ENCODE assay signal across 17 cellular contexts in the genomic region with DNA sequence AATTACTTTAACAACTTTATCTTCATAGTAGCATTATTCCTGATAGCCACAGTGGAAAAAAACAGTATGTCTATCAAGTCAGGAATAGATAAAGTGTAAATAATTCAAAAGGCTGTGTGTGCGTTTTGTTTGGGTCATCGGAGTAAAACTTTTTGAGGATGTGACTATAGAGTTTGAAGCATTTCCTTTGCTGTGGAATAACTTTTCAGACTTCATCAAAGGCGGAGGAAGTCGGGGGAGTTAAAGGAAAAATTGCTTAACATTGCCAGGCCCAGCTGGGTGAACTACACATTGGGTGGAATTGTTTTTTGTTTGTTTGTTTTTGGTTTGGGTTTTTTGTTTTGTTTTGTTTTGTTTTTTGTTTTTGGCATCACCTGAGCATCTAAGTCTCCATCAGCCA.
DNase-seq lines count a peak whose midpoint lies in the region; ATAC-seq and TF ChIP-seq lines count a peak whose summit lies in the region.
"Had no signal": no experiment of that assay in that cellular context is flagged by ENCODE, and none has a peak within 500 bp of the region (broad histone marks: within the 10 kb centered on the region; RNA-seq: fewer than 3 reads in every experiment).

No MANE protein-coding gene starts in this region.

- H3K4me1 ChIP-seq in BLaER1 treated with 17β-estradiol and CSF1 and Interleukin-3, amounts not matched to agents 10 nM and 100 nM: peaks cover 10 to 36% (median 27%) of the 10 kb centered on the region in 10 experiments; a peak in 15 of 20 replicates
- peaks cover 28 to 58% (median 47%) of the 10 kb centered on the region in 4 donors for H3K4me1 ChIP-seq in esophagus muscularis mucosa
- H3K4me1 ChIP-seq in neutrophil (ENCODE audit: control insufficient read depth in 1 of 2, insufficient read depth in 1 of 2, low read depth in 1 of 2, low read length in 1 of 2): peaks cover 0 to 10% of the 10 kb centered on the region in 2 experiments
- peaks cover 12% of the 10 kb centered on the region for H3K4me1 ChIP-seq in suprapubic skin

- no peaks in the 10 kb centered on the region for H3K9me3 Mint-ChIP-seq in activated T-helper 17 cell treated with anti-CD3 and anti-CD28 coated beads, Interleukin-2, amount 50 U/mL, for 72 hours
- H3K9me3 Mint-ChIP-seq: activated CD4-positive, alpha-beta memory T cell treated with anti-CD3 and anti-CD28 coated beads for 36 hours had no signal

- H3K4me3 ChIP-seq in BLaER1 treated with 17β-estradiol and CSF1 and Interleukin-3, amounts not matched to agents 10 nM and 100 nM: no peak overlapping the region
- H3K4me3 ChIP-seq in esophagus muscularis mucosa (no peak overlapping the region), neutrophil (ENCODE audit: low read depth in 1 of 2, low read length in 1 of 2) (no peak overlapping the region), suprapubic skin (no peak overlapping the region)
- H3K4me3 ChIP-seq: SK-N-MC had no signal

- H4K20me1 ChIP-seq in BLaER1 treated with 17β-estradiol and CSF1 and Interleukin-3, amounts not matched to agents 10 nM and 100 nM: peaks cover 0 to 100% (median 12%) of the 10 kb centered on the region in 11 experiments; a peak in 13 of 22 replicates

- 61% methylated on average over 4 of the region's 4 CpGs for WGBS in esophagus muscularis mucosa
- WGBS in suprapubic skin: 73% methylated on average over 4 of the region's 4 CpGs

- peak overlapping the region in 2 of 11 experiments; percentile 11 to 41; a peak in 2 of 22 replicates for H3K9ac ChIP-seq in BLaER1 treated with 17β-estradiol and CSF1 and Interleukin-3, amounts not matched to agents 10 nM and 100 nM

- DNase-seq in esophagus muscularis mucosa (ENCODE audit: extremely low spot score) (no peak), H4 (ENCODE audit: low spot score) (no peak), suprapubic skin (ENCODE audit: low spot score in 2 of 2) (no peak), NCI-H1930 (lab: John Stamatoyannopoulos, UW) (no peak)
- DNase-seq: activated CD4-positive, alpha-beta memory T cell treated with anti-CD3 and anti-CD28 coated beads for 36 hours; anterior cingulate cortex; Calu3; NCI-H2029 treated with DMSO at 0.1 percent for 48 hours; NCI-H524 treated with DMSO at 0.1 percent for 48 hours; occipital lobe; stimulated activated naive CD4-positive, alpha-beta T cell had no signal

- H3K36me3 ChIP-seq in BLaER1 treated with 17β-estradiol and CSF1 and Interleukin-3, amounts not matched to agents 10 nM and 100 nM: peaks cover 92 to 100% (median 100%) of the 10 kb centered on the region in 11 experiments
- H3K36me3 ChIP-seq in esophagus muscularis mucosa (peaks cover 28 to 64% (median 42%) of the 10 kb centered on the region in 4 donors), neutrophil (peaks cover 99% of the 10 kb centered on the region), suprapubic skin (peaks cover 70% of the 10 kb centered on the region)

- H3K36me3 Mint-ChIP-seq in activated T-helper 17 cell treated with anti-CD3 and anti-CD28 coated beads, Interleukin-2, amount 50 U/mL, for 72 hours (ENCODE audit: low read depth): peaks cover 97% of the 10 kb centered on the region

- no peak for TF ChIP-seq EP300 in esophagus muscularis mucosa (IDR thresholded peaks at IDR 0.05)
- no peak for TF ChIP-seq EP300 in suprapubic skin (IDR thresholded peaks at IDR 0.05)

- H3K27me3 ChIP-seq in BLaER1 treated with 17β-estradiol and CSF1 and Interleukin-3, amounts not matched to agents 10 nM and 100 nM: no peaks in the 10 kb centered on the region
- no peaks in the 10 kb centered on the region for H3K27me3 ChIP-seq in esophagus muscularis mucosa
- H3K27me3 ChIP-seq in neutrophil: no peaks in the 10 kb centered on the region
- no peaks in the 10 kb centered on the region for H3K27me3 ChIP-seq in suprapubic skin

- TF ChIP-seq POLR2A in esophagus muscularis mucosa (IDR thresholded peaks at IDR 0.05; ENCODE audit: low read depth) (no peak), suprapubic skin (IDR thresholded peaks at IDR 0.05) (no peak)

- TF ChIP-seq CTCF in esophagus muscularis mucosa (IDR thresholded peaks at IDR 0.05) (no peak), neutrophil (IDR thresholded peaks at IDR 0.05) (no peak), suprapubic skin (IDR thresholded peaks at IDR 0.05) (no peak)

- H3K27ac ChIP-seq in BLaER1 treated with 17β-estradiol and CSF1 and Interleukin-3, amounts not matched to agents 10 nM and 100 nM: peak overlapping the region in 6 of 11 experiments; percentile 2 to 33 (median 14); a peak in 8 of 22 replicates
- peak overlapping the region in 3 of 4 donors; percentile 37 to 55 (median 46) for H3K27ac ChIP-seq in esophagus muscularis mucosa (replicated peaks in 1 of 4)
- peak overlapping the region; percentile 29 for H3K27ac ChIP-seq in neutrophil
- H3K27ac ChIP-seq in suprapubic skin: no peak overlapping the region
- H3K27ac ChIP-seq: SK-N-MC had no signal

- H3K9me3 ChIP-seq in BLaER1 treated with 17β-estradiol and CSF1 and Interleukin-3, amounts not matched to agents 10 nM and 100 nM (replicated peaks in 1 of 11): no peaks in the 10 kb centered on the region
- H3K9me3 ChIP-seq in esophagus muscularis mucosa (no peaks in the 10 kb centered on the region), neutrophil (no peaks in the 10 kb centered on the region), suprapubic skin (no peaks in the 10 kb centered on the region)

- H3K4me3 Mint-ChIP-seq in activated T-helper 17 cell treated with anti-CD3 and anti-CD28 coated beads, Interleukin-2, amount 50 U/mL, for 72 hours: no peak overlapping the region
- H3K4me3 Mint-ChIP-seq: activated CD4-positive, alpha-beta memory T cell treated with anti-CD3 and anti-CD28 coated beads for 36 hours had no signal

- intact Hi-C loops in esophagus muscularis mucosa (cut with DNase I): no loop called here

- no peak for ATAC-seq in activated T-helper 17 cell treated with anti-CD3 and anti-CD28 coated beads, Interleukin-2, amount 50 U/mL, for 72 hours (replicated peaks)
- no peak for ATAC-seq in HG03159 (IDR thresholded peaks at IDR 0.05; ENCODE audit: unreplicated experiment)
- ATAC-seq: HCT116 had no signal

- H3K4me1 Mint-ChIP-seq in activated T-helper 17 cell treated with anti-CD3 and anti-CD28 coated beads, Interleukin-2, amount 50 U/mL, for 72 hours: peaks cover 10% of the 10 kb centered on the region

- peak overlapping the region; percentile 72 for H3K27ac Mint-ChIP-seq in activated T-helper 17 cell treated with anti-CD3 and anti-CD28 coated beads, Interleukin-2, amount 50 U/mL, for 72 hours
- H3K27ac Mint-ChIP-seq: activated CD4-positive, alpha-beta memory T cell treated with anti-CD3 and anti-CD28 coated beads for 36 hours had no signal

- H3K4me2 ChIP-seq in BLaER1 treated with 17β-estradiol and CSF1 and Interleukin-3, amounts not matched to agents 10 nM and 100 nM: peak overlapping the region in 7 of 11 experiments; percentile 24 to 57 (median 39); a peak in 16 of 22 replicates

- H3K27me3 Mint-ChIP-seq in activated T-helper 17 cell treated with anti-CD3 and anti-CD28 coated beads, Interleukin-2, amount 50 U/mL, for 72 hours: no peaks in the 10 kb centered on the region
- H3K27me3 Mint-ChIP-seq: activated CD4-positive, alpha-beta memory T cell treated with anti-CD3 and anti-CD28 coated beads for 36 hours had no signal
